8 cellular contexts compared by ENCODE assay signal in genomic region chr3:37862712-37863551, GRCh38. TPM values are rescaled to one million over a fixed set of nuclear protein-coding genes. Genes with fewer than 3 reads are reported as not detected.
DNase-seq lines count a peak whose midpoint lies in the region; ATAC-seq and TF ChIP-seq lines count a peak whose summit lies in the region.

No MANE protein-coding gene starts in this region.

- no peak overlapping the region for H3K23ac ChIP-seq in mesendoderm (ENCODE audit: low read length)

- no peak overlapping the region for H4K5ac ChIP-seq in mesendoderm (ENCODE audit: low read length)

- H3K27me3 ChIP-seq in CD4-positive, alpha-beta T cell (ENCODE audit: control insufficient read depth, insufficient read depth, low read length): no peaks in the 10 kb centered on the region
- H3K27me3 ChIP-seq in MG63 (no peaks in the 10 kb centered on the region), mesendoderm (ENCODE audit: insufficient read depth, low read length, poor library complexity) (no peaks in the 10 kb centered on the region)

- H3K27me3 Mint-ChIP-seq in CD4-positive, alpha-beta T cell: no peaks in the 10 kb centered on the region

- H3K4me1 ChIP-seq in mesendoderm (ENCODE audit: control insufficient read depth, low read depth, low read length): peaks cover 5% of the 10 kb centered on the region
- H3K4me1 ChIP-seq in urinary bladder (ENCODE audit: insufficient read depth): peaks cover 4% of the 10 kb centered on the region

- H3K27ac Mint-ChIP-seq in CD4-positive, alpha-beta T cell: peak overlapping the region; percentile 73

- ATAC-seq in CD4-positive, alpha-beta T cell (ENCODE audit: poor library complexity): no peak
- no peak for ATAC-seq in HG03108 (IDR thresholded peaks at IDR 0.05; ENCODE audit: unreplicated experiment)

- H3K36me3 ChIP-seq in MG63 (no peaks in the 10 kb centered on the region), mesendoderm (ENCODE audit: control insufficient read depth, insufficient read depth, low read length) (no peaks in the 10 kb centered on the region), urinary bladder (ENCODE audit: insufficient read depth) (no peaks in the 10 kb centered on the region)

- H3K36me3 Mint-ChIP-seq in CD4-positive, alpha-beta T cell (ENCODE audit: low read depth): peaks cover 4% of the 10 kb centered on the region

- peaks cover 40% of the 10 kb centered on the region for H3K4me1 Mint-ChIP-seq in CD4-positive, alpha-beta T cell (ENCODE audit: low read depth)

- POLR2A ChIA-PET in CD4-positive, alpha-beta T cell (lab: Charles Lee): no interaction called here

- H3K79me1 ChIP-seq in mesendoderm (ENCODE audit: low read length): peaks cover 4% of the 10 kb centered on the region

- H3K56ac ChIP-seq in mesendoderm (ENCODE audit: low read length): peak overlapping the region; percentile 91

- CTCF ChIA-PET in CD4-positive, alpha-beta T cell (lab: Charles Lee): no interaction called here

- no peak overlapping the region for H2BK120ac ChIP-seq in mesendoderm (ENCODE audit: low read depth, low read length)

- H2BK5ac ChIP-seq in mesendoderm (ENCODE audit: low read length): no peak overlapping the region

- H3K9me3 Mint-ChIP-seq in CD4-positive, alpha-beta T cell: no peaks in the 10 kb centered on the region

- H3K4me3 ChIP-seq in MG63 (peak overlapping the region; percentile 59), coronary artery (peak overlapping the region; percentile 92), mesendoderm (ENCODE audit: low read length) (peak overlapping the region; percentile 56), urinary bladder (ENCODE audit: low read depth, low read length) (peak overlapping the region; percentile 95)

- no CpG with 5 or more reads among the region's 10 CpGs for WGBS in mesendoderm (ENCODE audit: extremely low coverage, insufficient coverage, low lambda C conversion rate)
- WGBS in urinary bladder: 33% methylated on average over 10 of the region's 10 CpGs

- no peak overlapping the region for H2AK5ac ChIP-seq in mesendoderm (ENCODE audit: low read length)

- H3K4ac ChIP-seq in mesendoderm (ENCODE audit: low read depth, low read length): no peak overlapping the region

- TF ChIP-seq CTCF in CD4-positive, alpha-beta T cell (IDR thresholded peaks at IDR 0.05): no peak
- TF ChIP-seq CTCF in coronary artery (IDR thresholded peaks at IDR 0.05): no peak

- H3K79me2 ChIP-seq in mesendoderm (ENCODE audit: control insufficient read depth, insufficient read depth, low read length): peaks cover 1% of the 10 kb centered on the region

- intact Hi-C loops in CD4-positive, alpha-beta T cell (cut with DNase I, micrococcal nuclease): no loop called here

- no peak overlapping the region for H2BK15ac ChIP-seq in mesendoderm (replicated peaks; ENCODE audit: low read depth)

- no peak overlapping the region for H3K27ac ChIP-seq in CD4-positive, alpha-beta T cell (ENCODE audit: low read depth, low read length)
- H3K27ac ChIP-seq in coronary artery: peak overlapping the region; percentile 63 to 96
- H3K27ac ChIP-seq in mesendoderm (ENCODE audit: low read depth, low read length): no peak overlapping the region
- peak overlapping the region; percentile 57 for H3K27ac ChIP-seq in urinary bladder (ENCODE audit: low read depth)

- H3K4me2 ChIP-seq in mesendoderm (ENCODE audit: low read length): peak overlapping the region; percentile 96

- H3K9ac ChIP-seq in mesendoderm (ENCODE audit: low read length): peak overlapping the region; percentile 71

- DNase-seq in CD4-positive, alpha-beta T cell: no peak
- DNase-seq in MG63: no peak
- DNase-seq in coronary artery (ENCODE audit: low spot score): no peak
- DNase-seq in mesendoderm: peak; percentile 57
- no peak for DNase-seq in activated effector memory CD4-positive, alpha-beta T cell treated with anti-CD3 and anti-CD28 coated beads, Interleukin-2, amount 50 U/mL, for 16 hours
- DNase-seq in NCI-H2196 (lab: John Stamatoyannopoulos, UW; ENCODE audit: unreplicated experiment): no peak

- no peak overlapping the region for H4K8ac ChIP-seq in mesendoderm (ENCODE audit: low read depth, low read length)

- no peaks in the 10 kb centered on the region for H3K9me3 ChIP-seq in CD4-positive, alpha-beta T cell (ENCODE audit: control insufficient read depth, low read length)
- H3K9me3 ChIP-seq in MG63: no peaks in the 10 kb centered on the region

- H3K4me3 Mint-ChIP-seq in CD4-positive, alpha-beta T cell: peak overlapping the region; percentile 92

- no peak overlapping the region for H3K18ac ChIP-seq in mesendoderm (ENCODE audit: low read length)

RNA-seq across cellular contexts. Expression of gene CTDSPL, which starts 1.3 kb away (rescaled TPM):
- total RNA-seq in CD4-positive, alpha-beta T cell: 1 to 10 TPM in 1 of 2 experiments, under 1 TPM in 1; 0.92 to 1.5 TPM
- total RNA-seq in MG63 (2014; rRNA removed; shearing (Covaris generic); ENCODE audit: low replicate concordance): 13.5 and 24.6 TPM in 2 replicates
- 7.6 TPM for polyA plus RNA-seq in mesendoderm (2013, experiment 1 of 2)
- 8.1 TPM for polyA plus RNA-seq in mesendoderm (2013, experiment 2 of 2)
- total RNA-seq in urinary bladder: 58.2 TPM
- 36.9 TPM for polyA plus RNA-seq in urinary bladder

Comparison
In these comparisons a context has a peak if more than half of its experiments do, and no peak if none do; other contexts are left out.
1. H3K27ac ChIP-seq: peak in coronary artery (2 of 2) and urinary bladder (single experiment); none in CD4-positive, alpha-beta T cell (single experiment) and mesendoderm (single experiment).
2. Peak in every context shown above with its lines, with median percentiles within 50 percentile points of each other: H3K4me3 ChIP-seq.